ENCODE assay signal across 13 cellular contexts in the genomic region with DNA sequence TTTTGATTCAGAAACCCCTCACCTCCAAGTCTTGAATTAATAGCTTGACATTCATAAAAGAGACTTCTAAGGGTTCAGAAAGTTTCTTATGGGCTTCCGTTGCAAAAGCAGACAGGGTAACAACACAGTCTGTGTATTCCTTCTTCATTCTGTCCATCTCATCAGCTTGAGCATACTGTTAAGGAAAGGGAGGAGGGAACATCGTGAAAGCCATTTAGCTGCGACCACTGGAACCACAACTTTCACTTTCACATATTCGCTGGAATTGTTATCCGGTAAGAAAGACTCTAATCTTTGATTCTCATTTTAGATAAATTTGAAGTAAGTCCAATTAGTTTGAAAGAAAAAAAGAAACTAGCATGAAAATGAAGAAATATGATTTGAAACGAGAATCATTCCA.
DNase-seq lines count a peak whose midpoint lies in the region; TF ChIP-seq lines count a peak whose summit lies in the region.
"Had no signal": no experiment of that assay in that cellular context is flagged by ENCODE, and none has a peak within 500 bp of the region (broad histone marks: within the 10 kb centered on the region; RNA-seq: fewer than 3 reads in every experiment).

No MANE protein-coding gene starts in this region.

- in situ Hi-C loops in mammary epithelial cell (cut with MboI; ENCODE audit: low sequenced_read_pairs in 2 of 2): no loop called here
- in situ Hi-C loops in SK-MEL-5 (cut with HindIII; ENCODE audit: low pct_unique_long_range_greater_than_20kb, low sequenced_read_pairs): no loop called here
- in situ Hi-C loops in transverse colon (cut with MboI; ENCODE audit: low pct_ligation_motif_present in 1 of 4, low pct_unique_long_range_greater_than_20kb in 1 of 4, low sequenced_read_pairs in 3 of 4): no loop called here

- H3K27me3 ChIP-seq in breast epithelium (no peaks in the 10 kb centered on the region), mammary epithelial cell (ENCODE audit: insufficient read depth, low read length) (no peaks in the 10 kb centered on the region), transverse colon (no peaks in the 10 kb centered on the region)
- H3K27me3 ChIP-seq: body of pancreas, upper lobe of left lung had no signal

- no peak for DNase-seq in breast epithelium (ENCODE audit: low spot score in 2 of 2)
- no peak for DNase-seq in mammary epithelial cell
- DNase-seq in SK-MEL-5 (ENCODE audit: low read depth, low spot score): peak; percentile 75
- DNase-seq in kidney glomerular epithelial cell (lab: John Stamatoyannopoulos, UW): peak; percentile 69
- DNase-seq in transverse colon: no peak
- DNase-seq in SHP77 treated with DMSO at 0.1 percent for 48 hours (lab: John Stamatoyannopoulos, UW): no peak
- DNase-seq in T-helper 2 cell treated with Interferon-gamma antibody and Interleukin-4, amounts not matched to agents 5 μg/mL and 100 μg/mL, for 36 hours (ENCODE audit: low spot score): no peak
- no peak for DNase-seq in activated CD4-positive, alpha-beta T cell treated with anti-CD3 and anti-CD28 coated beads, Interleukin-2, amount 50 U/mL, for 1 hour
- DNase-seq: body of pancreas, NCI-H1694, small intestine, T-helper 9 cell, upper lobe of left lung had no signal

- H3K27ac Mint-ChIP-seq in T-helper 2 cell treated with Interferon-gamma antibody and Interleukin-4, amounts not matched to agents 5 μg/mL and 100 μg/mL, for 36 hours: no peak overlapping the region

- intact Hi-C loops in breast epithelium (cut with DNase I; ENCODE audit: low total_unique reads): no loop called here
- intact Hi-C loops in mammary epithelial cell (cut with micrococcal nuclease): loop anchor here (5.0 kb wide), 1 partner anchor 80 kb away; no protein-coding TSS in a partner anchor
- intact Hi-C loops in transverse colon (cut with DNase I; ENCODE audit: low total_unique reads): no loop called here

- no peak overlapping the region for H3K4me3 Mint-ChIP-seq in T-helper 2 cell treated with Interferon-gamma antibody and Interleukin-4, amounts not matched to agents 5 μg/mL and 100 μg/mL, for 36 hours

- no peaks in the 10 kb centered on the region for H3K79me2 ChIP-seq in mammary epithelial cell (ENCODE audit: insufficient read depth, low read length)

- H3K4me1 ChIP-seq in breast epithelium (no peaks in the 10 kb centered on the region), mammary epithelial cell (ENCODE audit: insufficient read depth, low read length) (peaks cover 3% of the 10 kb centered on the region), transverse colon (no peaks in the 10 kb centered on the region)
- H3K4me1 ChIP-seq: upper lobe of left lung had no signal

- peaks cover 4% of the 10 kb centered on the region for H3K4me1 Mint-ChIP-seq in T-helper 2 cell treated with Interferon-gamma antibody and Interleukin-4, amounts not matched to agents 5 μg/mL and 100 μg/mL, for 36 hours (ENCODE audit: low read depth)

- peaks cover 13% of the 10 kb centered on the region for H3K27me3 Mint-ChIP-seq in T-helper 2 cell treated with Interferon-gamma antibody and Interleukin-4, amounts not matched to agents 5 μg/mL and 100 μg/mL, for 36 hours (ENCODE audit: low read depth)

- H3K27ac ChIP-seq in breast epithelium (no peak overlapping the region), mammary epithelial cell (ENCODE audit: insufficient read depth, low read depth, low read length) (no peak overlapping the region), transverse colon (no peak overlapping the region)
- H3K27ac ChIP-seq: body of pancreas, upper lobe of left lung had no signal

- H3K4me3 ChIP-seq in breast epithelium (peak overlapping the region; percentile 4 to 43 (median 28)), mammary epithelial cell (replicated peaks in 1 of 3; ENCODE audit: insufficient read depth in 1 of 3, low read depth in 2 of 3, low read length in 3 of 3) (no peak overlapping the region), transverse colon (peak overlapping the region in 3 of 4 donors; percentile 8 to 16 (median 15))
- H3K4me3 ChIP-seq: body of pancreas had no signal

- CTCF ChIA-PET in mammary epithelial cell (lab: Charles Lee; ENCODE audit: low non-redundant PET): no interaction called here

- H3K9me3 ChIP-seq in breast epithelium: no peaks in the 10 kb centered on the region
- no peaks in the 10 kb centered on the region for H3K9me3 ChIP-seq in mammary epithelial cell (replicated peaks; ENCODE audit: insufficient read depth, low read length)
- no peaks in the 10 kb centered on the region for H3K9me3 ChIP-seq in transverse colon
- H3K9me3 ChIP-seq: body of pancreas, upper lobe of left lung had no signal

- H4K20me1 ChIP-seq in mammary epithelial cell (ENCODE audit: insufficient read depth, low read length): no peaks in the 10 kb centered on the region

- dilution Hi-C loops in mammary epithelial cell (cut with HindIII; ENCODE audit: low sequenced_read_pairs): no loop called here

- H3K4me2 ChIP-seq in mammary epithelial cell (ENCODE audit: insufficient read depth, low read depth, low read length): no peak overlapping the region

- TF ChIP-seq CTCF in breast epithelium (IDR thresholded peaks at IDR 0.05) (no peak), mammary epithelial cell (conservative IDR thresholded peaks at IDR 0.05 in 1 of 2, IDR thresholded peaks at IDR 0.05 in 1 of 2; ENCODE audit: extremely low read depth in 1 of 2, insufficient read depth in 1 of 2, low read depth in 1 of 2, low read length in 2 of 2) (no peak), transverse colon (IDR thresholded peaks at IDR 0.05) (no peak)

- H3K36me3 Mint-ChIP-seq in T-helper 2 cell treated with Interferon-gamma antibody and Interleukin-4, amounts not matched to agents 5 μg/mL and 100 μg/mL, for 36 hours (ENCODE audit: low read depth): no peaks in the 10 kb centered on the region

- no peak for TF ChIP-seq POLR2A in breast epithelium (IDR thresholded peaks at IDR 0.05)
- TF ChIP-seq POLR2A in transverse colon (IDR thresholded peaks at IDR 0.05): no peak

- TF ChIP-seq EP300 in transverse colon (IDR thresholded peaks at IDR 0.05; ENCODE audit: low read depth): no peak

- 90% methylated on average over 6 of the region's 6 CpGs for whole genome bisulfite sequencing in mammary epithelial cell (ENCODE audit: low coverage, missing lambda C conversion rate)
- 44 to 47% methylated on average over 6 of the region's 6 CpGs for WGBS in transverse colon (ENCODE audit: low coverage in 1 of 2), 2 donors

- H3K9me3 Mint-ChIP-seq in T-helper 2 cell treated with Interferon-gamma antibody and Interleukin-4, amounts not matched to agents 5 μg/mL and 100 μg/mL, for 36 hours: no peaks in the 10 kb centered on the region

- no peak overlapping the region for H2AFZ ChIP-seq in mammary epithelial cell (ENCODE audit: low read depth, low read length)

- no peak overlapping the region for H3K9ac ChIP-seq in mammary epithelial cell (ENCODE audit: insufficient read depth, low read length)

- H3K36me3 ChIP-seq in breast epithelium (no peaks in the 10 kb centered on the region), mammary epithelial cell (ENCODE audit: insufficient read depth, low read length) (no peaks in the 10 kb centered on the region), transverse colon (no peaks in the 10 kb centered on the region)

- no TSS peak for BruUV-seq in mammary epithelial cell (replicated peaks; lab: Mats Ljungman, UMichigan)

Comparison
In these comparisons a context has a peak if more than half of its experiments do, and no peak if none do; other contexts are left out.
1. H3K4me3 ChIP-seq: peak in breast epithelium (3 of 3) and transverse colon (3 of 4); none in mammary epithelial cell (0 of 3).
2. DNase-seq: peak in SK-MEL-5 (single experiment) and kidney glomerular epithelial cell (single experiment); none in breast epithelium (0 of 2), mammary epithelial cell (single experiment), transverse colon (single experiment), SHP77 treated with DMSO at 0.1 percent for 48 hours (single experiment), T-helper 2 cell treated with Interferon-gamma antibody and Interleukin-4, amounts not matched to agents 5 μg/mL and 100 μg/mL, for 36 hours (single experiment) and activated CD4-positive, alpha-beta T cell treated with anti-CD3 and anti-CD28 coated beads, Interleukin-2, amount 50 U/mL, for 1 hour (single experiment).